1 cellular context compared by ENCODE assay signal in genomic region chr19:13022859-13023636, GRCh38.
TF ChIP-seq lines count a peak whose summit lies in the region.

No MANE protein-coding gene starts in this region.

TF ChIP-seq in HEK293, 187 proteins besides CTCF, POLR2A, EP300 and RAD21 (continued from another document):
- no peak for TF ChIP-seq ZBTB11 (tag by site-specific recombination; conservative IDR thresholded peaks at IDR 0.05; ENCODE audit: low read depth)
